8 cellular contexts compared by ENCODE assay signal in genomic region chr3:107117922-107118576, GRCh38.
A peak's percentile ranks its signal among the peaks of the same experiment; 100 is the strongest.
DNase-seq lines count a peak whose midpoint lies in the region; ATAC-seq and TF ChIP-seq lines count a peak whose summit lies in the region.

No MANE protein-coding gene starts in this region.

- H3K4me2 ChIP-seq in SK-N-SH: no peak overlapping the region

- H3K9me2 ChIP-seq in SK-N-SH: no peaks in the 10 kb centered on the region

- no peak for TF ChIP-seq POLR2A in ovary (IDR thresholded peaks at IDR 0.05)

- ATAC-seq in HG03175 (IDR thresholded peaks at IDR 0.05; ENCODE audit: unreplicated experiment): no peak
- ATAC-seq in GM19023 (IDR thresholded peaks at IDR 0.05; ENCODE audit: unreplicated experiment): no peak

- H3K4me1 ChIP-seq in SK-N-SH (ENCODE audit: control insufficient read depth in 1 of 2, insufficient read depth in 2 of 2, low read depth in 1 of 2, low read length in 1 of 2): peaks cover 0 to 4% of the 10 kb centered on the region in 2 experiments; a peak in 2 of 4 replicates
- H3K4me1 ChIP-seq in ovary (ENCODE audit: insufficient read depth): no peaks in the 10 kb centered on the region

- H3K79me2 ChIP-seq in SK-N-SH (ENCODE audit: insufficient read depth): no peaks in the 10 kb centered on the region

- peak overlapping the region; percentile 73; the same call in 1 of the 2 replicates for H2AFZ ChIP-seq in SK-N-SH (ENCODE audit: low read depth)

- H3K27ac ChIP-seq in SK-N-SH (ENCODE audit: low read depth in 2 of 2, low read length in 1 of 2): no peak overlapping the region
- peak overlapping the region in 1 of 2 donors; percentile 77 for H3K27ac ChIP-seq in ovary

- CTCF ChIA-PET in SK-N-SH (lab: Yijun Ruan, JAX): interaction anchor here (0.6 to 1.8 kb wide), 28 partner anchors 8 to 1600 kb away, joined by 3 to 15 read pairs (median 3); no protein-coding TSS in a partner anchor

- H4K20me1 ChIP-seq in SK-N-SH (ENCODE audit: insufficient read depth): no peaks in the 10 kb centered on the region

- H3K9me3 ChIP-seq in SK-N-SH (no peaks in the 10 kb centered on the region), ovary (no peaks in the 10 kb centered on the region)

- DNase-seq in NCI-H146 (lab: John Stamatoyannopoulos, UW) (peak; percentile 11), NCI-H146 treated with DMSO at 0.1 percent for 48 hours (lab: John Stamatoyannopoulos, UW; ENCODE audit: unreplicated experiment) (no peak), SK-N-SH (peak; percentile 70), fibroblast of villous mesenchyme (ENCODE audit: low read depth) (peak; percentile 67), ovary (peak; percentile 59 to 65 (median 62))
- peak; percentile 72 for DNase-seq in Jurkat, Clone E6-1 (ENCODE audit: low read depth, low spot score)

- TF ChIP-seq CTCF in SK-N-SH (IDR thresholded peaks at IDR 0.05) (peak; percentile 78), fibroblast of villous mesenchyme (IDR thresholded peaks at IDR 0.05; ENCODE audit: insufficient read depth, low read depth, low read length) (peak; percentile 58), ovary (IDR thresholded peaks at IDR 0.05) (peak in 1 of 3 donors; percentile 63)

- peak; percentile 87 for TF ChIP-seq RAD21 in SK-N-SH (IDR thresholded peaks at IDR 0.05; ENCODE audit: low read length)

- H3K9ac ChIP-seq in SK-N-SH: no peak overlapping the region

- no peak overlapping the region for H3K4me3 ChIP-seq in Jurkat, Clone E6-1 (ENCODE audit: low read length)
- no peak overlapping the region; a peak in 1 of 4 replicates for H3K4me3 ChIP-seq in SK-N-SH (ENCODE audit: low read depth in 2 of 2, low read length in 1 of 2)
- H3K4me3 ChIP-seq in fibroblast of villous mesenchyme (ENCODE audit: low read depth, low read length): no peak overlapping the region
- no peak overlapping the region for H3K4me3 ChIP-seq in ovary

- H3K36me3 ChIP-seq in SK-N-SH (replicated peaks in 1 of 2; ENCODE audit: control insufficient read depth in 1 of 2, insufficient read depth in 2 of 2, low read length in 1 of 2) (no peaks in the 10 kb centered on the region), ovary (no peaks in the 10 kb centered on the region)

- H3K27me3 ChIP-seq in SK-N-SH (ENCODE audit: insufficient read depth) (no peaks in the 10 kb centered on the region), ovary (no peaks in the 10 kb centered on the region)

- POLR2A ChIA-PET in SK-N-SH (lab: Yijun Ruan, JAX): no interaction called here

- 42% methylated on average over 10 of the region's 10 CpGs for WGBS in SK-N-SH (ENCODE audit: low lambda C conversion rate)
- WGBS in ovary, 3 donors: 6 to 9% (median 9%) methylated on average over 10 of the region's 10 CpGs

- TF ChIP-seq EP300 in SK-N-SH (IDR thresholded peaks at IDR 0.05; ENCODE audit: borderline replicate concordance in 1 of 2, low read depth in 1 of 2, low read length in 1 of 2) (no peak), ovary (IDR thresholded peaks at IDR 0.05) (no peak)

- H3F3A ChIP-seq in SK-N-SH (replicated peaks; ENCODE audit: insufficient read depth): peaks cover 6% of the 10 kb centered on the region

- intact Hi-C loops in ovary (cut with DNase I): no loop called here

TF ChIP-seq in SK-N-SH, 30 proteins besides CTCF, POLR2A, EP300 and RAD21:
- TF ChIP-seq USF1 (IDR thresholded peaks at IDR 0.05; ENCODE audit: borderline replicate concordance, low read depth): no peak
- peak; percentile 65 for TF ChIP-seq SMC3 (IDR thresholded peaks at IDR 0.05; ENCODE audit: low read depth, low read length)
